ENCODE assay signal across 1 cellular context in the genomic region with DNA sequence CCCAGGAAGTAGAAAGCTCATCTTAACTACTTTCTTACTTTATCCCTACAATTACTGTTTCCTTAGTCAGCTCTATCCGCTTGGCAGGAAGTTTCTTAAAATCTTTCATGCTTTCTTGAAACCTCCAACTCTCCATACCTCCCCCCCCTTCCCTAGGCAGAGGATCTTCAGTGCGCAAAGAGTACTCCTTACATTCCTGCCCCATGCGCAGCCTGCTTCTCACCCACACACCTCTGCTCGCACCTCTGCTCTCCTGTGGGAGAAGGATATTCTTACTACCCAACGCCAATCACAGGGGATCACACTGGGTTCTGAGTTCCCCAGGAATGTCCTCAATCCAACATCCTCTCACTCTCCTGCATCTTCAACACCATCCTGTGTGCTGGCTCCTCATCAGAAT.
TF ChIP-seq lines count a peak whose summit lies in the region.

No MANE protein-coding gene starts in this region.

TF ChIP-seq in GM23338, 12 proteins besides CTCF, POLR2A, EP300 and RAD21 (continued from another document):
- TF ChIP-seq EZH2 (IDR thresholded peaks at IDR 0.05; ENCODE audit: low read depth, unreplicated experiment): no peak
- TF ChIP-seq JUNB (IDR thresholded peaks at IDR 0.05; ENCODE audit: unreplicated experiment): no peak
TF ChIP-seq in GM23338: peak in this region for 0.
